Comparison of ENCODE assay signal across 19 cellular contexts in the genomic region with DNA sequence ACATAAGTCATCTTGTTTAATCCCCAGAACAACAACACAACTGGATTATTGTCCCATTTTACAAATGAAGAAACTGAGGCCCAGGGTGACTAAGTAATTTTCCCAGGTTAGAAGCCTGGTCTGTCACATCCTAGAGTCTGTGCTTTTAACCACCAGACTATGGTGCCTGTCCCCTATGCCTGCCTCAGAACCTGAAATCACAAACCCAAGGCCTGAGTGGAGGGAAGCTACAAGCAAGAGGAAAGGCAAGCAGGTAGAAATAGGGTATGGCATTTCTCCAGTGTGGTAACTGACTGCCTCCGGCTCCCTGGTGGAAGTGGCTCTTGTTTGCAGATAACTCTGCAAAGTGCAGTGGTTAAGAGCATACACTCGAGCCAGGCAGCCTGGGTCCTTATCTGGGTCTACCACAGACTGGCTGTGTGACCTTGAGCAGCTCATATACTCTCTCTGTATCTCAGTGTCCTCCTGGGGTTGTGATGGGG. TPM values are rescaled to one million over a fixed set of nuclear protein-coding genes. Genes with fewer than 3 reads are reported as not detected.
DNase-seq lines count a peak whose midpoint lies in the region; ATAC-seq and TF ChIP-seq lines count a peak whose summit lies in the region.
"Had no signal": no experiment of that assay in that cellular context is flagged by ENCODE, and none has a peak within 500 bp of the region (broad histone marks: within the 10 kb centered on the region; RNA-seq: fewer than 3 reads in every experiment).

No MANE protein-coding gene starts in this region.

- H3K4me3 ChIP-seq in BE2C (ENCODE audit: low read depth, low read length), result no peak overlapping the region
- H3K4me3 ChIP-seq in Caco-2 (ENCODE audit: low read depth, low read length), result no peak overlapping the region
- H3K4me3 ChIP-seq in naive thymus-derived CD4-positive, alpha-beta T cell (ENCODE audit: low read length), result no peak overlapping the region

- H3K27ac ChIP-seq in naive thymus-derived CD4-positive, alpha-beta T cell (ENCODE audit: low read depth, low read length), result no peak overlapping the region

- no peak overlapping the region for H3K27ac Mint-ChIP-seq in Caco-2 (ENCODE audit: unreplicated experiment)
- peak overlapping the region; percentile 12 for H3K27ac Mint-ChIP-seq in activated naive CD8-positive, alpha-beta T cell treated with anti-CD3 and anti-CD28 coated beads, Interleukin-2, amount 10 ng/mL, durations not matched to agents 7 days and 5 days
- peak overlapping the region in 4 of 9 donors; percentile 15 to 63 (median 48) for H3K27ac Mint-ChIP-seq in naive thymus-derived CD4-positive, alpha-beta T cell
- H3K27ac Mint-ChIP-seq: activated T-cell treated with anti-CD3 and anti-CD28 coated beads, Interleukin-2, amount 50 U/mL, for 24 hours; HFFc6 had no signal

- TF ChIP-seq CTCF in BE2C (IDR thresholded peaks at IDR 0.05; ENCODE audit: low read depth, low read length), result no peak
- no peak for TF ChIP-seq CTCF in Caco-2 (IDR thresholded peaks at IDR 0.05; ENCODE audit: insufficient read depth in 1 of 2, low read depth in 1 of 2, low read length in 1 of 2, severe bottlenecking in 1 of 2, unreplicated experiment in 1 of 2)

- BruUV-seq in Caco-2 (replicated peaks; lab: Mats Ljungman, UMichigan), result no TSS peak

- no peak for ATAC-seq in activated naive CD8-positive, alpha-beta T cell treated with anti-CD3 and anti-CD28 coated beads, Interleukin-2, amount 10 ng/mL, durations not matched to agents 7 days and 5 days (ENCODE audit: low read depth)
- no peak for ATAC-seq in naive thymus-derived CD4-positive, alpha-beta T cell
- ATAC-seq in GM21576 (IDR thresholded peaks at IDR 0.05; ENCODE audit: unreplicated experiment), result no peak
- ATAC-seq: Right ventricle myocardium inferior had no signal

- intact Hi-C loops in Caco-2 (cut with micrococcal nuclease; ENCODE audit: unreplicated experiment), result no loop called here
- intact Hi-C loops in naive thymus-derived CD4-positive, alpha-beta T cell (cut with micrococcal nuclease), result loop anchor here in 1 of 2 donors (5.0 kb wide), 1 partner anchor 1997 kb away; a partner anchor contains a TSS

- H3K9me3 ChIP-seq in BE2C (no peaks in the 10 kb centered on the region), Caco-2 (no peaks in the 10 kb centered on the region)
- H3K9me3 ChIP-seq in naive thymus-derived CD4-positive, alpha-beta T cell (ENCODE audit: control insufficient read depth in 2 of 3, low read length in 3 of 3), result no peaks in the 10 kb centered on the region

- H3K27me3 Mint-ChIP-seq in Caco-2 (ENCODE audit: insufficient read depth, unreplicated experiment), result no peaks in the 10 kb centered on the region
- H3K27me3 Mint-ChIP-seq in activated naive CD8-positive, alpha-beta T cell treated with anti-CD3 and anti-CD28 coated beads, Interleukin-2, amount 10 ng/mL, durations not matched to agents 7 days and 5 days, result peaks cover 2% of the 10 kb centered on the region
- no peaks in the 10 kb centered on the region for H3K27me3 Mint-ChIP-seq in naive thymus-derived CD4-positive, alpha-beta T cell
- H3K27me3 Mint-ChIP-seq: activated T-cell treated with anti-CD3 and anti-CD28 coated beads, Interleukin-2, amount 50 U/mL, for 24 hours had no signal

- H3K4me1 Mint-ChIP-seq in Caco-2 (ENCODE audit: low read depth, unreplicated experiment), result peaks cover 37% of the 10 kb centered on the region
- H3K4me1 Mint-ChIP-seq in activated naive CD8-positive, alpha-beta T cell treated with anti-CD3 and anti-CD28 coated beads, Interleukin-2, amount 10 ng/mL, durations not matched to agents 7 days and 5 days, result peaks cover 32% of the 10 kb centered on the region
- peaks cover 27 to 61% (median 37%) of the 10 kb centered on the region in 7 donors for H3K4me1 Mint-ChIP-seq in naive thymus-derived CD4-positive, alpha-beta T cell

- peak; percentile 33 for DNase-seq in BE2C
- DNase-seq in Caco-2, result no peak
- no peak for DNase-seq in activated naive CD8-positive, alpha-beta T cell treated with anti-CD3 and anti-CD28 coated beads, Interleukin-2, amount 10 ng/mL, durations not matched to agents 7 days and 5 days
- no peak for DNase-seq in naive thymus-derived CD4-positive, alpha-beta T cell
- DNase-seq in AML-193 (lab: John Stamatoyannopoulos, UW), result no peak
- DNase-seq in T-helper 9 cell, result no peak
- no peak for DNase-seq in NCI-H1417 (lab: John Stamatoyannopoulos, UW)
- DNase-seq: activated T-cell treated with anti-CD3 and anti-CD28 coated beads, Interleukin-2, amount 50 U/mL, for 24 hours; cortex of kidney; DMS153; HFFc6; KBM-7; NCI-H1105 treated with DMSO at 0.1 percent for 48 hours; NCI-H2227 treated with DMSO at 0.1 percent for 48 hours; NK-92 treated with Interleukin-12 subunit alpha and Interleukin-12 subunit beta, amount 100 ng/mL, for 24 hours had no signal

- CTCF ChIA-PET in Caco-2 (lab: Charles Lee), result no interaction called here
- CTCF ChIA-PET in naive thymus-derived CD4-positive, alpha-beta T cell (lab: Charles Lee), result no interaction called here

- H3K4me1 ChIP-seq in BE2C (peaks cover 13% of the 10 kb centered on the region), Caco-2 (peaks cover 25% of the 10 kb centered on the region)
- H3K4me1 ChIP-seq in naive thymus-derived CD4-positive, alpha-beta T cell (ENCODE audit: control insufficient read depth in 2 of 2, insufficient read depth in 2 of 2, low read length in 2 of 2), result peaks cover 12 to 16% of the 10 kb centered on the region in 2 donors

- peak overlapping the region; percentile 94 for H3K4me3 Mint-ChIP-seq in Caco-2 (ENCODE audit: unreplicated experiment)
- no peak overlapping the region for H3K4me3 Mint-ChIP-seq in activated naive CD8-positive, alpha-beta T cell treated with anti-CD3 and anti-CD28 coated beads, Interleukin-2, amount 10 ng/mL, durations not matched to agents 7 days and 5 days
- peak overlapping the region in 9 of 10 donors; percentile 23 to 99 (median 66) for H3K4me3 Mint-ChIP-seq in naive thymus-derived CD4-positive, alpha-beta T cell
- H3K4me3 Mint-ChIP-seq: HFFc6 had no signal

- H3K27me3 ChIP-seq in BE2C, result no peaks in the 10 kb centered on the region
- H3K27me3 ChIP-seq in Caco-2 (replicated peaks; ENCODE audit: control insufficient read depth, insufficient read depth, low read length), result no peaks in the 10 kb centered on the region
- H3K27me3 ChIP-seq in naive thymus-derived CD4-positive, alpha-beta T cell (ENCODE audit: control insufficient read depth in 2 of 2, insufficient read depth in 2 of 2, low read length in 2 of 2), result no peaks in the 10 kb centered on the region

- H3K36me3 ChIP-seq in BE2C (no peaks in the 10 kb centered on the region; the same call in none of the 2 replicates), Caco-2 (ENCODE audit: control insufficient read depth, insufficient read depth, low read length) (no peaks in the 10 kb centered on the region; the same call in 1 of the 2 replicates)
- H3K36me3 ChIP-seq in naive thymus-derived CD4-positive, alpha-beta T cell (ENCODE audit: control insufficient read depth in 2 of 3, insufficient read depth in 3 of 3, low read length in 3 of 3), result peaks cover 0 to 13% (median 0%) of the 10 kb centered on the region in 3 experiments

- POLR2A ChIA-PET in Caco-2 (lab: Charles Lee), result no interaction called here
- POLR2A ChIA-PET in activated naive CD8-positive, alpha-beta T cell treated with anti-CD3 and anti-CD28 coated beads, Interleukin-2, amount 10 ng/mL, durations not matched to agents 7 days and 5 days (lab: Charles Lee), result interaction anchor here (0.7 kb wide), 1 partner anchor 912 kb away, joined by 4 read pairs; no protein-coding TSS in a partner anchor
- POLR2A ChIA-PET in naive thymus-derived CD4-positive, alpha-beta T cell (lab: Charles Lee), result interaction anchor here (0.6 to 0.7 kb wide), 2 partner anchors 21 to 265 kb away, joined by 3 to 4 read pairs; no protein-coding TSS in a partner anchor

- H3K9me3 Mint-ChIP-seq in Caco-2 (ENCODE audit: unreplicated experiment), result no peaks in the 10 kb centered on the region
- no peaks in the 10 kb centered on the region for H3K9me3 Mint-ChIP-seq in activated naive CD8-positive, alpha-beta T cell treated with anti-CD3 and anti-CD28 coated beads, Interleukin-2, amount 10 ng/mL, durations not matched to agents 7 days and 5 days
- no peaks in the 10 kb centered on the region for H3K9me3 Mint-ChIP-seq in naive thymus-derived CD4-positive, alpha-beta T cell
- H3K9me3 Mint-ChIP-seq: activated T-cell treated with anti-CD3 and anti-CD28 coated beads, Interleukin-2, amount 50 U/mL, for 24 hours; HFFc6 had no signal

- peaks cover 32% of the 10 kb centered on the region for H3K36me3 Mint-ChIP-seq in Caco-2 (ENCODE audit: insufficient read depth, unreplicated experiment)
- H3K36me3 Mint-ChIP-seq in activated naive CD8-positive, alpha-beta T cell treated with anti-CD3 and anti-CD28 coated beads, Interleukin-2, amount 10 ng/mL, durations not matched to agents 7 days and 5 days, result peaks cover 9% of the 10 kb centered on the region
- peaks cover 0 to 9% (median 0%) of the 10 kb centered on the region in 5 donors for H3K36me3 Mint-ChIP-seq in naive thymus-derived CD4-positive, alpha-beta T cell

RNA-seq across cellular contexts. Expression of a gene that starts 2.5 kb away (rescaled TPM):
- 46.5 TPM for polyA plus RNA-seq in BE2C (2012; ENCODE audit: insufficient read depth, insufficient read length, low read depth)
- total RNA-seq in Caco-2 (2022), result 28.2 and 28.4 TPM in 2 replicates
- total RNA-seq in activated naive CD8-positive, alpha-beta T cell treated with anti-CD3 and anti-CD28 coated beads, Interleukin-2, amount 10 ng/mL, durations not matched to agents 7 days and 5 days, result 10 to 100 TPM; 20.8 to 21.8 TPM
- total RNA-seq in naive thymus-derived CD4-positive, alpha-beta T cell, result 10 to 100 TPM; 16.2 to 21.4 (median 18.1) TPM
- polyA plus RNA-seq in naive thymus-derived CD4-positive, alpha-beta T cell, result 1 to 10 TPM in 1 of 2 donors, under 1 TPM in 1; 0.18 to 1.7 TPM

RNA-seq across cellular contexts. Expression of a gene that starts 2.6 kb away (rescaled TPM):
- polyA plus RNA-seq in BE2C (2012; ENCODE audit: insufficient read depth, insufficient read length, low read depth), result 190 TPM
- total RNA-seq in Caco-2 (2022), result 87.6 and 92.2 TPM in 2 replicates
- 10 to 100 TPM; 44.1 to 51.6 TPM for total RNA-seq in activated naive CD8-positive, alpha-beta T cell treated with anti-CD3 and anti-CD28 coated beads, Interleukin-2, amount 10 ng/mL, durations not matched to agents 7 days and 5 days
- total RNA-seq in naive thymus-derived CD4-positive, alpha-beta T cell, result 10 to 100 TPM; 12.6 to 58.3 (median 15.8) TPM
- polyA plus RNA-seq in naive thymus-derived CD4-positive, alpha-beta T cell, result 10 to 100 TPM; 71.4 to 77.9 TPM

RNA-seq across cellular contexts. Expression of a gene that starts 28.7 kb away (rescaled TPM):
- not detected for polyA plus RNA-seq in BE2C (2012; ENCODE audit: insufficient read depth, insufficient read length, low read depth)
- not detected in 2 replicates for total RNA-seq in Caco-2 (2022)
- total RNA-seq in activated naive CD8-positive, alpha-beta T cell treated with anti-CD3 and anti-CD28 coated beads, Interleukin-2, amount 10 ng/mL, durations not matched to agents 7 days and 5 days, result not detected
- under 1 TPM in 1 of 5 experiments, not detected in 4; 0.66 TPM for total RNA-seq in naive thymus-derived CD4-positive, alpha-beta T cell
- polyA plus RNA-seq in naive thymus-derived CD4-positive, alpha-beta T cell, result not detected
- total RNA-seq: HFFc6; osteocyte; T-helper 2 cell treated with Interferon-gamma antibody and Interleukin-4, amounts not matched to agents 100 ng/mL and 5 ng/mL, for 36 hours had no signal
